In genomic region chr3:11335056-11335608, GRCh38 we compare ENCODE assay signal across 8 cellular contexts.
A peak's percentile ranks its signal among the peaks of the same experiment; 100 is the strongest.
DNase-seq lines count a peak whose midpoint lies in the region; TF ChIP-seq lines count a peak whose summit lies in the region.

No MANE protein-coding gene starts in this region.

- H3K4me1 ChIP-seq in DOHH2 (ENCODE audit: control insufficient read depth, low read length) (no peaks in the 10 kb centered on the region), endocrine pancreas (ENCODE audit: control insufficient read depth, insufficient read depth, low read length) (no peaks in the 10 kb centered on the region), mesendoderm (ENCODE audit: control insufficient read depth, low read depth, low read length) (no peaks in the 10 kb centered on the region)

- H2AK5ac ChIP-seq in mesendoderm (ENCODE audit: low read length), result no peak overlapping the region

- H2BK15ac ChIP-seq in mesendoderm (replicated peaks; ENCODE audit: low read depth), result no peak overlapping the region

- no peak overlapping the region for H3K27ac ChIP-seq in DOHH2 (ENCODE audit: low read depth, low read length)
- H3K27ac ChIP-seq in mesendoderm (ENCODE audit: low read depth, low read length), result no peak overlapping the region

- H3K79me1 ChIP-seq in mesendoderm (ENCODE audit: low read length), result no peaks in the 10 kb centered on the region

- H3K9me3 ChIP-seq in DOHH2 (ENCODE audit: control insufficient read depth, insufficient read depth, low read length), result no peaks in the 10 kb centered on the region
- H3K9me3 ChIP-seq in endocrine pancreas (ENCODE audit: control insufficient read depth, low read length), result no peaks in the 10 kb centered on the region

- in situ Hi-C loops in KBM-7 (cut with MboI; ENCODE audit: low pct_unique_long_range_greater_than_20kb, low sequenced_read_pairs), result no loop called here

- no peak overlapping the region for H3K4me3 ChIP-seq in DOHH2 (ENCODE audit: low read length)
- H3K4me3 ChIP-seq in endocrine pancreas (ENCODE audit: control insufficient read depth, insufficient read depth, low read length), result no peak overlapping the region
- H3K4me3 ChIP-seq in mesendoderm (ENCODE audit: low read length), result no peak overlapping the region

- H3K56ac ChIP-seq in mesendoderm (ENCODE audit: low read length), result no peak overlapping the region

- WGBS in mesendoderm (ENCODE audit: extremely low coverage, insufficient coverage, low lambda C conversion rate), result no CpG with 5 or more reads among the region's 4 CpGs

- H4K5ac ChIP-seq in mesendoderm (ENCODE audit: low read length), result no peak overlapping the region

- H2BK120ac ChIP-seq in mesendoderm (ENCODE audit: low read depth, low read length), result no peak overlapping the region

- H3K79me2 ChIP-seq in DOHH2 (ENCODE audit: control insufficient read depth, low read length), result no peaks in the 10 kb centered on the region
- no peaks in the 10 kb centered on the region for H3K79me2 ChIP-seq in mesendoderm (ENCODE audit: control insufficient read depth, insufficient read depth, low read length)

- H3F3A ChIP-seq in DOHH2 (ENCODE audit: control insufficient read depth, insufficient read depth), result no peaks in the 10 kb centered on the region

- no peak overlapping the region for H3K18ac ChIP-seq in mesendoderm (ENCODE audit: low read length)

- no peak overlapping the region for H4K8ac ChIP-seq in mesendoderm (ENCODE audit: low read depth, low read length)

- H4K20me1 ChIP-seq in DOHH2 (ENCODE audit: control insufficient read depth, insufficient read depth, low read depth, low read length), result no peaks in the 10 kb centered on the region

- peak; percentile 79 for DNase-seq in A172 (ENCODE audit: low spot score)
- peak; percentile 80 for DNase-seq in KBM-7
- peak; percentile 2 for DNase-seq in SHP77 treated with DMSO at 0.1 percent for 48 hours (lab: John Stamatoyannopoulos, UW)
- DNase-seq in mesendoderm, result peak; percentile 62
- DNase-seq in posterior cingulate gyrus, result no peak
- no peak for DNase-seq in stimulated activated CD8-positive, alpha-beta memory T cell treated with anti-CD3 and anti-CD28 coated beads, Interleukin-4, amount 100 ng/mL, for 48 hours

- no peaks in the 10 kb centered on the region for H3K27me3 ChIP-seq in DOHH2 (ENCODE audit: control insufficient read depth, low read length)
- no peaks in the 10 kb centered on the region for H3K27me3 ChIP-seq in endocrine pancreas (ENCODE audit: control insufficient read depth, insufficient read depth, low read length)
- H3K27me3 ChIP-seq in mesendoderm (ENCODE audit: insufficient read depth, low read length, poor library complexity), result no peaks in the 10 kb centered on the region

- no peaks in the 10 kb centered on the region for H3K9me2 ChIP-seq in DOHH2 (replicated peaks; ENCODE audit: control insufficient read depth, low read length)

- intact Hi-C loops in posterior cingulate gyrus (cut with DNase I), result loop anchor here (2.0 kb wide), 2 partner anchors 98 to 274 kb away; no protein-coding TSS in a partner anchor

- H3K36me3 ChIP-seq in DOHH2 (ENCODE audit: control insufficient read depth, low read length), result no peaks in the 10 kb centered on the region
- no peaks in the 10 kb centered on the region for H3K36me3 ChIP-seq in endocrine pancreas (ENCODE audit: control insufficient read depth, insufficient read depth, low read length)
- H3K36me3 ChIP-seq in mesendoderm (ENCODE audit: control insufficient read depth, insufficient read depth, low read length), result no peaks in the 10 kb centered on the region

- no peak overlapping the region for H3K23ac ChIP-seq in mesendoderm (ENCODE audit: low read length)

- H3K9ac ChIP-seq in endocrine pancreas (ENCODE audit: control insufficient read depth, insufficient read depth, low read length), result peak overlapping the region; percentile 39
- H3K9ac ChIP-seq in mesendoderm (ENCODE audit: low read length), result no peak overlapping the region

- peak; percentile 51 for TF ChIP-seq CTCF in DOHH2 (IDR thresholded peaks at IDR 0.05; ENCODE audit: low read depth, low read length, poor library complexity, severe bottlenecking)

- no peak overlapping the region for H3K4ac ChIP-seq in mesendoderm (ENCODE audit: low read depth, low read length)

- H3K4me2 ChIP-seq in DOHH2 (ENCODE audit: low read length) (no peak overlapping the region), mesendoderm (ENCODE audit: low read length) (no peak overlapping the region)

- H2BK5ac ChIP-seq in mesendoderm (ENCODE audit: low read length), result no peak overlapping the region

Comparison
In these comparisons a context has a peak if more than half of its experiments do, and no peak if none do; other contexts are left out.
1. DNase-seq: peak in A172 (single experiment), KBM-7 (single experiment), SHP77 treated with DMSO at 0.1 percent for 48 hours (single experiment) and mesendoderm (single experiment); none in posterior cingulate gyrus (0 of 10) and stimulated activated CD8-positive, alpha-beta memory T cell treated with anti-CD3 and anti-CD28 coated beads, Interleukin-4, amount 100 ng/mL, for 48 hours (single experiment).